ENCODE assay signal across 8 cellular contexts in genomic region chr17:44070455-44071197, GRCh38. TPM values are rescaled to one million over a fixed set of nuclear protein-coding genes. Genes with fewer than 3 reads are reported as not detected.
DNase-seq lines count a peak whose midpoint lies in the region; ATAC-seq and TF ChIP-seq lines count a peak whose summit lies in the region.

Gene G6PC3, plus strand, starts transcription at chr17:44070735. Its CDS starts 231 bp downstream, at chr17:44070966.

- intact Hi-C loops in heart right ventricle (cut with DNase I) (loop anchor here in 6 of 10 donors (1.0 to 5.0 kb wide), 6 partner anchors 27 to 58 kb away; partner anchors contain the start of genes HDAC5 (in 2 of the 6) and TMEM101 (in 2 of the 6)), posterior vena cava (cut with DNase I) (loop anchor here in 1 of 2 donors (5.0 kb wide), 1 partner anchor 47 kb away; no protein-coding TSS in a partner anchor), upper lobe of right lung (cut with DNase I) (no loop called here)

- H3K4me1 ChIP-seq in heart right ventricle (peaks cover 9 to 63% (median 31%) of the 10 kb centered on the region in 9 donors), upper lobe of right lung (peaks cover 29% of the 10 kb centered on the region)

- H3K4me1 Mint-ChIP-seq in T-cell = peaks cover 41 to 52% (median 43%) of the 10 kb centered on the region in 3 donors

- H3K27me3 ChIP-seq in heart right ventricle (no peaks in the 10 kb centered on the region), upper lobe of right lung (no peaks in the 10 kb centered on the region)

- CTCF ChIA-PET in T-cell (lab: Charles Lee) = interaction anchor here in 1 of 2 donors (0.6 kb wide), 1 partner anchor 851 kb away, joined by 3 read pairs; no protein-coding TSS in a partner anchor

- no peaks in the 10 kb centered on the region for H3K9me3 Mint-ChIP-seq in T-cell

- peak; percentile 77 for ATAC-seq in HG02678 (IDR thresholded peaks at IDR 0.05; ENCODE audit: unreplicated experiment)
- ATAC-seq in T-cell (replicated peaks in 1 of 4) = peak; percentile 54 to 64 (median 58)
- ATAC-seq in heart right ventricle = peak; percentile 92 to 97 (median 94)
- peak; percentile 92 for ATAC-seq in upper lobe of right lung

- H3K27ac ChIP-seq in heart right ventricle = peak within 1 kb of the TSS; percentile 36 to 94 (median 88)
- H3K27ac ChIP-seq in upper lobe of right lung = peak within 1 kb of the TSS; percentile 85

- POLR2A ChIA-PET in T-cell (lab: Charles Lee) = no interaction called here

- TF ChIP-seq CTCF in GM12865 (IDR thresholded peaks at IDR 0.05; ENCODE audit: insufficient read depth, low read depth, low read length, missing control alignments) = no peak
- peak in 4 of 9 donors; percentile 8 to 36 (median 23) for TF ChIP-seq CTCF in heart right ventricle (IDR thresholded peaks at IDR 0.05)
- TF ChIP-seq CTCF in upper lobe of right lung (IDR thresholded peaks at IDR 0.05) = peak; percentile 19

- H3K4me3 ChIP-seq in GM12865 (ENCODE audit: low read depth, low read length) (peak within 1 kb of the TSS; percentile 58), heart right ventricle (peak within 1 kb of the TSS; percentile 46 to 81 (median 70)), upper lobe of right lung (peak within 1 kb of the TSS; percentile 76)

- peaks cover 3% of the 10 kb centered on the region for H3K36me3 Mint-ChIP-seq in T-cell

- H3K9me3 ChIP-seq in heart right ventricle (no peaks in the 10 kb centered on the region), upper lobe of right lung (no peaks in the 10 kb centered on the region)

- DNase-seq in GM12865 (ENCODE audit: low read depth) (peak; percentile 98), NCI-H1417 treated with DMSO at 0.1 percent for 48 hours (lab: John Stamatoyannopoulos, UW) (peak; percentile 74), T-cell (peak in 33 of 34 experiments; percentile 17 to 65 (median 45)), amniotic epithelial cell (ENCODE audit: low read depth) (peak; percentile 98), heart right ventricle (peak; percentile 94 to 97), posterior vena cava (ENCODE audit: low spot score) (peak; percentile 98), upper lobe of right lung (peak; percentile 96)

- H3K27me3 Mint-ChIP-seq in T-cell = no peaks in the 10 kb centered on the region

- peaks cover 0 to 27% (median 3%) of the 10 kb centered on the region in 9 donors for H3K36me3 ChIP-seq in heart right ventricle
- H3K36me3 ChIP-seq in upper lobe of right lung = peaks cover 16% of the 10 kb centered on the region

- 0 to 1% methylated on average over 53 of the region's 53 CpGs for WGBS in heart right ventricle, 2 donors

- peak within 1 kb of the TSS; percentile 91 to 94 for H3K27ac Mint-ChIP-seq in T-cell

- H3K4me3 Mint-ChIP-seq in T-cell = peak within 1 kb of the TSS; percentile 93 to 97 (median 96)

RNA-seq across cellular contexts. Expression of gene G6PC3, which starts in this region (rescaled TPM):
- total RNA-seq in T-cell (10 to 100 TPM in 4 of 5 donors, 1 to 10 TPM in 1; 9.4 to 19.0 (median 16.2) TPM), heart right ventricle (10 to 100 TPM; 28.9 to 47.3 (median 32.9) TPM), posterior vena cava (10 to 100 TPM; 40.3 to 41.4 TPM), upper lobe of right lung (39.7 TPM)
- polyA plus RNA-seq in heart right ventricle = 100 to 1,000 TPM in 1 of 2 donors, 10 to 100 TPM in 1; 78.0 to 114 TPM

Comparison
In these comparisons a context has a peak if more than half of its experiments do, and no peak if none do; other contexts are left out.
1. Peak in every context shown above with its lines: DNase-seq, ATAC-seq, H3K4me3 ChIP-seq and H3K27ac ChIP-seq.
2. DNase-seq: peak in every context shown above with its lines; median percentile 98 in GM12865; 98 in amniotic epithelial cell; 98 in posterior vena cava; 96 in upper lobe of right lung; 96 in heart right ventricle; 74 in NCI-H1417 treated with DMSO at 0.1 percent for 48 hours; 45 in T-cell.